Comparison of ENCODE assay signal across 8 cellular contexts in genomic region chrX:9698566-9698965, GRCh38.
"Had no signal": no experiment of that assay in that cellular context is flagged by ENCODE, and none has a peak within 500 bp of the region (broad histone marks: within the 10 kb centered on the region; RNA-seq: fewer than 3 reads in every experiment).

No MANE protein-coding gene starts in this region.

- H3K27ac Mint-ChIP-seq: H9, HFFc6 had no signal

- DNase-seq: GM23248, GOT3, H7, H9, HCEC 1CT, HFFc6 had no signal

- H3K9me3 ChIP-seq: HAP-1 had no signal

- H3K4me3 ChIP-seq: GM23248, HAP-1 had no signal

- H3K4me3 Mint-ChIP-seq: H9, HFFc6 had no signal

- ATAC-seq: HCT116 had no signal

- H3K27ac ChIP-seq: GM23248 had no signal

- H3K4me1 ChIP-seq: HAP-1 had no signal

- H3K4me1 Mint-ChIP-seq: H9 had no signal

- H3K9me3 Mint-ChIP-seq: HFFc6 had no signal

- H2AFZ ChIP-seq: GM23248 had no signal
